1 cellular context compared by ENCODE assay signal in the genomic region with DNA sequence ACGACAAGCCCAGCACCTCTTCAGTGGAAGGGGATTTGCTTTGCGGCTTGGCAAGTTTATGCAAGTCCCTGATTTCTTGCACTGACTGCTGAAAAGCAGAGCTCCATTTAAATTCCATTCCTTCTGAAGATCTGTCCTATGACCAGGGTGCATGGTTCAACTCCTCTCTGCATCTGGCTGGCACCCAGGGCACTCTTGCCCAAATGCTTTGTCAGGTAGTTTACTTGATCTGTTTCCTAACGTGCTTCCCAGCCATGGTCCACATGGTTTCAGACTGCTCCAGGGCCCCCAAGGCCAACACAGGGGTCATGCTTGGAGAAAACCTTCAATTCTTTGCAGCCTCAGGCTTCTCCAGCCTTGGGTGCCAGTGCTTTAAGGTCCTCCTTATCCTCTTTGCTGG.
TF ChIP-seq lines count a peak whose summit lies in the region.

No MANE protein-coding gene starts in this region.

TF ChIP-seq in HepG2, 621 proteins besides CTCF, POLR2A, EP300 and RAD21:
- TF ChIP-seq HIC2 (CRISPR knock-in tag; IDR thresholded peaks at IDR 0.05; ENCODE audit: low read depth), result peak; percentile 79; the same call in 1 of the 2 replicates
- 0 out of 2 replicates have a peak, but pooled peaks have one; percentile 17 for TF ChIP-seq ZNF766 (CRISPR knock-in tag; IDR thresholded peaks at IDR 0.05; ENCODE audit: borderline replicate concordance)
- TF ChIP-seq CHCHD3 (CRISPR knock-in tag; IDR thresholded peaks at IDR 0.05), result no peak
- no peak for TF ChIP-seq TP53 (CRISPR knock-in tag; conservative IDR thresholded peaks at IDR 0.05)
- no peak for TF ChIP-seq ZNF547 (CRISPR knock-in tag; IDR thresholded peaks at IDR 0.05)
- no peak for TF ChIP-seq PITX1 (CRISPR knock-in tag; IDR thresholded peaks at IDR 0.05)
- peak; percentile 32; the same call in 1 of the 2 replicates for TF ChIP-seq HIVEP1 (CRISPR knock-in tag; IDR thresholded peaks at IDR 0.05)
- TF ChIP-seq IKZF1 (IDR thresholded peaks at IDR 0.05), result no peak
- no peak for TF ChIP-seq SOX13 (IDR thresholded peaks at IDR 0.05)
- TF ChIP-seq SOX13 (CRISPR knock-in tag; conservative IDR thresholded peaks at IDR 0.05 in 1 of 2, IDR thresholded peaks at IDR 0.05 in 1 of 2), result peak in 1 of 2 experiments; percentile 18; a peak in 1 of 4 replicates
- TF ChIP-seq SETDB1 (CRISPR knock-in tag; IDR thresholded peaks at IDR 0.05; ENCODE audit: borderline replicate concordance), result peak; percentile 67; the same call in 1 of the 2 replicates
- no peak for TF ChIP-seq LCORL (IDR thresholded peaks at IDR 0.05)
- 0 out of 2 replicates have a peak, but pooled peaks have one; percentile 3 for TF ChIP-seq LCORL (CRISPR knock-in tag; IDR thresholded peaks at IDR 0.05)
- no peak for TF ChIP-seq ZBTB44 (CRISPR knock-in tag; IDR thresholded peaks at IDR 0.05)
- no peak for TF ChIP-seq PATZ1 (CRISPR knock-in tag; IDR thresholded peaks at IDR 0.05)
- no peak for TF ChIP-seq ZNF574 (CRISPR knock-in tag; IDR thresholded peaks at IDR 0.05)
- TF ChIP-seq HNF4A (CRISPR knock-in tag; IDR thresholded peaks at IDR 0.05), result peak; percentile 82
- 0 out of 2 replicates have a peak, but pooled peaks have one; percentile 20 for TF ChIP-seq BCL6 (CRISPR knock-in tag; IDR thresholded peaks at IDR 0.05)
- no peak for TF ChIP-seq MED1 (CRISPR knock-in tag; IDR thresholded peaks at IDR 0.05)
- no peak for TF ChIP-seq AKAP8 (CRISPR knock-in tag; IDR thresholded peaks at IDR 0.05)
- TF ChIP-seq ZNF572 (CRISPR knock-in tag; IDR thresholded peaks at IDR 0.05), result 0 out of 2 replicates have a peak, but pooled peaks have one; percentile 58
- TF ChIP-seq ZNF431 (CRISPR knock-in tag; IDR thresholded peaks at IDR 0.05; ENCODE audit: borderline replicate concordance, low read depth), result no peak
- 0 out of 2 replicates have a peak, but pooled peaks have one; percentile 42 for TF ChIP-seq NCOA1 (CRISPR knock-in tag; IDR thresholded peaks at IDR 0.05)
- TF ChIP-seq PREB (CRISPR knock-in tag; IDR thresholded peaks at IDR 0.05), result no peak
- TF ChIP-seq HNF4G (IDR thresholded peaks at IDR 0.05; ENCODE audit: borderline replicate concordance, low read depth, low read length), result peak; percentile 28; the same call in 1 of the 2 replicates
- TF ChIP-seq HNF4G (CRISPR knock-in tag; IDR thresholded peaks at IDR 0.05; ENCODE audit: borderline replicate concordance, low read depth), result no peak
- TF ChIP-seq ARID5B (CRISPR knock-in tag; IDR thresholded peaks at IDR 0.05), result peak; percentile 9; the same call in 1 of the 2 replicates
- no peak for TF ChIP-seq CBFB (CRISPR knock-in tag; IDR thresholded peaks at IDR 0.05)
- 0 out of 2 replicates have a peak, but pooled peaks have one; percentile 24 for TF ChIP-seq ZNF543 (CRISPR knock-in tag; IDR thresholded peaks at IDR 0.05)
